Comparison of ENCODE assay signal across 26 cellular contexts in genomic region chr1:41422306-41422705, GRCh38.
DNase-seq lines count a peak whose midpoint lies in the region; ATAC-seq, FAIRE-seq and TF ChIP-seq lines count a peak whose summit lies in the region.
"Had no signal": no experiment of that assay in that cellular context is flagged by ENCODE, and none has a peak within 500 bp of the region (broad histone marks: within the 10 kb centered on the region; RNA-seq: fewer than 3 reads in every experiment).

No MANE protein-coding gene starts in this region.

- in situ Hi-C loops in gastrocnemius medialis (cut with MboI; ENCODE audit: low sequenced_read_pairs in 4 of 4) = no loop called here

- no peak overlapping the region for H3K18ac ChIP-seq in H1 (ENCODE audit: extremely low read depth, low read length)

- H2AK5ac ChIP-seq in H1 (ENCODE audit: low read depth, low read length) = no peak overlapping the region

- H4K5ac ChIP-seq in H1 (ENCODE audit: insufficient read length, low read depth, low read length) = no peak overlapping the region

- 96% methylated on average over 6 of the region's 6 CpGs for WGBS in SK-N-SH (ENCODE audit: low lambda C conversion rate)
- WGBS in H1 (ENCODE audit: extremely low coverage in 1 of 2, insufficient coverage in 1 of 2, insufficient read length in 1 of 2, insufficient replicate concordance in 2 of 2, low coverage in 1 of 2, low lambda C conversion rate in 2 of 2, missing lambda C conversion rate in 1 of 2), 2 experiments = 60% methylated on average over 1 of the region's 6 CpGs; no CpG with 5 or more reads in 1 of the 2 experiments

- H3K4me2 ChIP-seq in SK-N-SH (no peak overlapping the region), H1 (ENCODE audit: insufficient read depth in 1 of 2, low read depth in 2 of 2, low read length in 2 of 2) (no peak overlapping the region), osteoblast (ENCODE audit: insufficient read depth, low read length) (no peak overlapping the region)
- H3K4me2 ChIP-seq: BLaER1 treated with 17β-estradiol and CSF1 and Interleukin-3, amounts not matched to agents 10 nM and 100 nM had no signal

- H3K9me3 ChIP-seq in SK-N-SH (no peaks in the 10 kb centered on the region), H1 (ENCODE audit: insufficient read depth in 2 of 2, low read depth in 1 of 2, low read length in 1 of 2) (no peaks in the 10 kb centered on the region), osteoblast (ENCODE audit: low read depth, low read length) (no peaks in the 10 kb centered on the region), gastrocnemius medialis (no peaks in the 10 kb centered on the region)
- H3K9me3 ChIP-seq: BE2C; BLaER1 treated with 17β-estradiol and CSF1 and Interleukin-3, amounts not matched to agents 10 nM and 100 nM had no signal

- no peaks in the 10 kb centered on the region for H3K9me2 ChIP-seq in SK-N-SH

- H4K20me1 ChIP-seq in SK-N-SH (ENCODE audit: insufficient read depth) (no peaks in the 10 kb centered on the region), H1 (replicated peaks in 1 of 2; ENCODE audit: control insufficient read depth in 1 of 2, insufficient read depth in 2 of 2, low read length in 2 of 2) (peaks cover 0 to 14% of the 10 kb centered on the region in 2 experiments), osteoblast (ENCODE audit: insufficient read depth, low read length) (no peaks in the 10 kb centered on the region)
- H4K20me1 ChIP-seq: BLaER1 treated with 17β-estradiol and CSF1 and Interleukin-3, amounts not matched to agents 10 nM and 100 nM had no signal

- ATAC-seq in SK-N-SH treated with all-trans-retinoic acid at 6 μM for 48 hours = no peak
- no peak for ATAC-seq in gastrocnemius medialis
- no peak for ATAC-seq in esophagus mucosa
- ATAC-seq in HG03460 (IDR thresholded peaks at IDR 0.05; ENCODE audit: unreplicated experiment) = no peak
- ATAC-seq: GM12878, HCT116 had no signal

- TF ChIP-seq RAD21 in SK-N-SH (IDR thresholded peaks at IDR 0.05; ENCODE audit: low read length) (no peak), H1 (IDR thresholded peaks at IDR 0.05 in 1 of 2, conservative IDR thresholded peaks at IDR 0.05 in 1 of 2; ENCODE audit: low read depth in 2 of 2, low read length in 2 of 2) (no peak)

- no peaks in the 10 kb centered on the region; the same call in 1 of the 2 replicates for H3K79me1 ChIP-seq in H1 (ENCODE audit: low read depth, low read length)

- no peak overlapping the region for H2BK120ac ChIP-seq in H1 (replicated peaks; ENCODE audit: low read depth, low read length)

- no peak overlapping the region for H3K4ac ChIP-seq in H1 (replicated peaks; ENCODE audit: insufficient read length, low read depth, low read length)

- H3K27ac ChIP-seq in SK-N-SH (ENCODE audit: low read depth in 2 of 2, low read length in 1 of 2) (no peak overlapping the region), H1 (ENCODE audit: low read depth, low read length) (no peak overlapping the region), osteoblast (ENCODE audit: low read depth, low read length) (no peak overlapping the region), gastrocnemius medialis (peak overlapping the region; percentile 88 to 95 (median 88))
- H3K27ac ChIP-seq: 22Rv1; BLaER1 treated with 17β-estradiol and CSF1 and Interleukin-3, amounts not matched to agents 10 nM and 100 nM; GM23248 had no signal

- no peak overlapping the region for H4K91ac ChIP-seq in H1 (replicated peaks; ENCODE audit: insufficient read length, low read length)

- no peak overlapping the region for H2BK12ac ChIP-seq in H1 (ENCODE audit: low read depth, low read length)

- FAIRE-seq in H1 (lab: Jason Lieb, UNC) = no peak
- FAIRE-seq: A204.1, D721Med, GM12878, GM19239 had no signal

- H3F3A ChIP-seq in SK-N-SH (replicated peaks; ENCODE audit: insufficient read depth) = peaks cover 10% of the 10 kb centered on the region

- H2BK5ac ChIP-seq in H1 (ENCODE audit: low read depth, low read length) = no peak overlapping the region

- H3K79me2 ChIP-seq in SK-N-SH (ENCODE audit: insufficient read depth) (no peaks in the 10 kb centered on the region), H1 (ENCODE audit: control insufficient read depth in 1 of 2, insufficient read depth in 2 of 2, low read length in 2 of 2) (peaks cover 0 to 3% of the 10 kb centered on the region in 2 experiments; a peak in 1 of 4 replicates), osteoblast (ENCODE audit: insufficient read depth, low read length) (no peaks in the 10 kb centered on the region)

- TF ChIP-seq POLR2A in H1 (IDR thresholded peaks at IDR 0.05; ENCODE audit: control extremely low read depth in 1 of 2, low read depth in 2 of 2, low read length in 2 of 2) (no peak), gastrocnemius medialis (IDR thresholded peaks at IDR 0.05) (no peak)

- H3K23me2 ChIP-seq in H1 (ENCODE audit: low read depth, low read length) = peaks cover 12% of the 10 kb centered on the region; the same call in 1 of the 2 replicates

- no peak for TF ChIP-seq CTCF in SK-N-SH (IDR thresholded peaks at IDR 0.05)
- no peak for TF ChIP-seq CTCF in H1 (IDR thresholded peaks at IDR 0.05; ENCODE audit: control extremely low read depth in 1 of 3, insufficient read depth in 1 of 3, low read depth in 1 of 3, low read length in 3 of 3)
- no peak for TF ChIP-seq CTCF in osteoblast (IDR thresholded peaks at IDR 0.05; ENCODE audit: extremely low read depth, low read depth, low read length)
- TF ChIP-seq CTCF in gastrocnemius medialis (IDR thresholded peaks at IDR 0.05 in 4 of 5, conservative IDR thresholded peaks at IDR 0.05 in 1 of 5) = no peak

- H3K23ac ChIP-seq in H1 (ENCODE audit: insufficient read length) = no peak overlapping the region

- H3K4me3 ChIP-seq in SK-N-SH (ENCODE audit: low read depth in 2 of 2, low read length in 1 of 2) (no peak overlapping the region), H1 (ENCODE audit: extremely low read depth in 1 of 4, insufficient read depth in 2 of 4, low read depth in 3 of 4, low read length in 4 of 4) (no peak overlapping the region), osteoblast (ENCODE audit: insufficient read depth, low read length) (no peak overlapping the region), gastrocnemius medialis (no peak overlapping the region)
- H3K4me3 ChIP-seq: BLaER1 treated with 17β-estradiol and CSF1 and Interleukin-3, amounts not matched to agents 10 nM and 100 nM; GM12878; GM23248 had no signal

- H4K8ac ChIP-seq in H1 (ENCODE audit: extremely low read depth, insufficient read depth, low read length) = no peak overlapping the region

- no peaks in the 10 kb centered on the region for H3K36me3 ChIP-seq in SK-N-SH (replicated peaks in 1 of 2; ENCODE audit: control insufficient read depth in 1 of 2, insufficient read depth in 2 of 2, low read length in 1 of 2)
- H3K36me3 ChIP-seq in H1 (ENCODE audit: control insufficient read depth in 2 of 4, insufficient read depth in 4 of 4, low read length in 3 of 4) = no peaks in the 10 kb centered on the region; a peak in 1 of 8 replicates
- no peaks in the 10 kb centered on the region for H3K36me3 ChIP-seq in osteoblast (ENCODE audit: insufficient read depth, low read length)
- no peaks in the 10 kb centered on the region for H3K36me3 ChIP-seq in gastrocnemius medialis
- H3K36me3 ChIP-seq: BE2C; BLaER1 treated with 17β-estradiol and CSF1 and Interleukin-3, amounts not matched to agents 10 nM and 100 nM had no signal

- H3K27me3 ChIP-seq in SK-N-SH (ENCODE audit: insufficient read depth) (no peaks in the 10 kb centered on the region), H1 (replicated peaks in 1 of 4; ENCODE audit: control insufficient read depth in 3 of 4, extremely low read depth in 1 of 4, insufficient read depth in 3 of 4, low read length in 3 of 4) (no peaks in the 10 kb centered on the region), osteoblast (ENCODE audit: insufficient read depth, low read length) (no peaks in the 10 kb centered on the region), gastrocnemius medialis (no peaks in the 10 kb centered on the region)
- H3K27me3 ChIP-seq: BE2C; BLaER1 treated with 17β-estradiol and CSF1 and Interleukin-3, amounts not matched to agents 10 nM and 100 nM had no signal

- POLR2A ChIA-PET in SK-N-SH (lab: Yijun Ruan, JAX) = no interaction called here
- POLR2A ChIA-PET in H1 (lab: Charles Lee; ENCODE audit: partially characterized antibody) = interaction anchor here (1.0 kb wide), 2 partner anchors 59 to 128 kb away, joined by 3 read pairs; no protein-coding TSS in a partner anchor

- H2AFZ ChIP-seq in SK-N-SH (ENCODE audit: low read depth) (no peak overlapping the region), H1 (ENCODE audit: low read length) (no peak overlapping the region), osteoblast (ENCODE audit: low read length) (no peak overlapping the region)
- H2AFZ ChIP-seq: GM23248 had no signal

- H2BK20ac ChIP-seq in H1 (ENCODE audit: low read length) = no peak overlapping the region

- intact Hi-C loops in gastrocnemius medialis (cut with DNase I; ENCODE audit: low total_unique reads) = loop anchor here (10.0 kb wide), 1 partner anchor 318 kb away; no protein-coding TSS in a partner anchor

- TF ChIP-seq EP300 in SK-N-SH (IDR thresholded peaks at IDR 0.05; ENCODE audit: borderline replicate concordance in 1 of 2, low read depth in 1 of 2, low read length in 1 of 2) = no peak
- no peak for TF ChIP-seq EP300 in H1 (IDR thresholded peaks at IDR 0.05; ENCODE audit: borderline replicate concordance in 1 of 2, low read depth in 2 of 2, low read length in 2 of 2)

- CTCF ChIA-PET in SK-N-SH (lab: Yijun Ruan, JAX) = interaction anchor here (1.0 to 2.7 kb wide), 5 partner anchors 10 to 139 kb away, joined by 3 to 30 read pairs (median 4); no protein-coding TSS in a partner anchor
- CTCF ChIA-PET in H1 (lab: Charles Lee; ENCODE audit: partially characterized antibody) = interaction anchor here (0.9 to 16.3 kb wide), 10 partner anchors 10 to 153 kb away, joined by 3 to 420 read pairs (median 21); partner anchors contain the start of gene FOXO6

- DNase-seq in SK-N-SH (peak; percentile 12), H1 (ENCODE audit: low read depth in 1 of 2, low spot score in 2 of 2) (no peak), osteoblast (ENCODE audit: insufficient read length, low spot score, missing footprints) (peak; percentile 57), gastrocnemius medialis (no peak), epidermal melanocyte (ENCODE audit: insufficient read length, low spot score) (no peak)
- DNase-seq: AML-193; BE2C; CD4-positive, alpha-beta T cell; CD8-positive, alpha-beta memory T cell; DMS 273 treated with DMSO at 0.1 percent for 48 hours; DMS79; EL; GDM1; GM23248; H9; HFFc6 had no signal

- H3K14ac ChIP-seq in H1 (ENCODE audit: insufficient read length) = no peak overlapping the region

- H3K4me1 ChIP-seq in SK-N-SH (ENCODE audit: control insufficient read depth in 1 of 2, insufficient read depth in 2 of 2, low read depth in 1 of 2, low read length in 1 of 2) (peaks cover 12 to 20% of the 10 kb centered on the region in 2 experiments; a peak in 3 of 4 replicates), H1 (replicated peaks in 1 of 4; ENCODE audit: control insufficient read depth in 3 of 4, insufficient read depth in 4 of 4, low read length in 3 of 4) (peaks cover 0 to 7% (median under 1%) of the 10 kb centered on the region in 4 experiments; a peak in 4 of 7 replicates), osteoblast (ENCODE audit: insufficient read depth, low read length) (peaks cover 9% of the 10 kb centered on the region), gastrocnemius medialis (peaks cover 52 to 53% of the 10 kb centered on the region in 2 donors)
- H3K4me1 ChIP-seq: BE2C had no signal

- H3K56ac ChIP-seq in H1 (replicated peaks; ENCODE audit: insufficient read length, low read depth, low read length) = no peak overlapping the region

- 0 out of 2 replicates have a peak overlapping the region, but pooled peaks have one; percentile 13 for H2BK15ac ChIP-seq in H1 (ENCODE audit: low read length)

- H3K9ac ChIP-seq in SK-N-SH = no peak overlapping the region
- no peak overlapping the region for H3K9ac ChIP-seq in H1 (replicated peaks in 1 of 4; ENCODE audit: extremely low read depth in 1 of 4, low read depth in 3 of 4, low read length in 3 of 4)
- H3K9ac ChIP-seq: BLaER1 treated with 17β-estradiol and CSF1 and Interleukin-3, amounts not matched to agents 10 nM and 100 nM; GM23248 had no signal

Comparison
In these comparisons a context has a peak if more than half of its experiments do, and no peak if none do; other contexts are left out.
1. DNase-seq: peak in SK-N-SH (single experiment) and osteoblast (single experiment); none in H1 (0 of 2), gastrocnemius medialis (0 of 2) and epidermal melanocyte (single experiment).
2. H3K27ac ChIP-seq: peak in gastrocnemius medialis (4 of 4); none in SK-N-SH (0 of 2), H1 (single experiment) and osteoblast (single experiment).